In the genomic region with DNA sequence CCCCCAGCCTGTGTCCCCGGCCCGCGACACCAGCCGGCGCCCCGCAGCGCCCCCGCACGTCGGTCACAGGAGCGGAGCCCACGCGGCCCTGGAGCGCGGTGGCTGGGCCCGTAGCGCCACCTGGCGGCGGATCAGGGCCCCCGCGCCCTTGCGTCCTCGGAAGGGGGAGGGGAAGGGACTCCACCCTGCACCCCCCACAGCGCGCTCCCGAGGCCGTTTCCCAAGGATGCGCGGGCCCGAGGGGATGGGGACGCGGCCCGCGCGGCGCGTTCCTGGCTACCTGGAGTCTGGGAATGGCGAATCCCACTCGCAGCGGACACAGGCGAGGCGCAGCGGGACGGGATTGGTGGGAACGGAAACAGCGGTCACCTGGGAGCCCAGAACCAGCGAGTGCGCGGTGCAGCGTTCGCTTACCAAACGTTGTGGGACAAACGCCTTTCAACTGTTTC, we compare ENCODE assay signal across 1 cellular context.
TF ChIP-seq lines count a peak whose summit lies in the region.

No MANE protein-coding gene starts in this region.

TF ChIP-seq in HEK293, 187 proteins besides CTCF, POLR2A, EP300 and RAD21 (continued from another document and continues in another):
- no peak for TF ChIP-seq ZNF791 (tag by site-specific recombination; IDR thresholded peaks at IDR 0.05)
- no peak for TF ChIP-seq ZNF112 (tag by site-specific recombination; IDR thresholded peaks at IDR 0.05)
- peak; percentile 93 for TF ChIP-seq GLIS2 (tag by site-specific recombination; IDR thresholded peaks at IDR 0.05)
- TF ChIP-seq ZNF157 (tag by site-specific recombination; IDR thresholded peaks at IDR 0.05), result no peak
- TF ChIP-seq KLF7 (tag by site-specific recombination; IDR thresholded peaks at IDR 0.05; ENCODE audit: borderline replicate concordance), result peak; percentile 82; the same call in 1 of the 2 replicates
- TF ChIP-seq KLF16 (tag by site-specific recombination; IDR thresholded peaks at IDR 0.05), result no peak
- TF ChIP-seq ZNF654 (tag by site-specific recombination; IDR thresholded peaks at IDR 0.05; ENCODE audit: low read depth), result peak; percentile 48
- no peak for TF ChIP-seq ZNF433 (tag by site-specific recombination; IDR thresholded peaks at IDR 0.05; ENCODE audit: low read depth)
- no peak for TF ChIP-seq KLF10 (tag by site-specific recombination; IDR thresholded peaks at IDR 0.05)
- peak; percentile 38; the same call in 1 of the 2 replicates for TF ChIP-seq SP7 (tag by site-specific recombination; IDR thresholded peaks at IDR 0.05)
- no peak for TF ChIP-seq YY2 (tag by site-specific recombination; IDR thresholded peaks at IDR 0.05)
- TF ChIP-seq ZNF335 (tag by site-specific recombination; conservative IDR thresholded peaks at IDR 0.05), result no peak
- TF ChIP-seq, protein P1, sequence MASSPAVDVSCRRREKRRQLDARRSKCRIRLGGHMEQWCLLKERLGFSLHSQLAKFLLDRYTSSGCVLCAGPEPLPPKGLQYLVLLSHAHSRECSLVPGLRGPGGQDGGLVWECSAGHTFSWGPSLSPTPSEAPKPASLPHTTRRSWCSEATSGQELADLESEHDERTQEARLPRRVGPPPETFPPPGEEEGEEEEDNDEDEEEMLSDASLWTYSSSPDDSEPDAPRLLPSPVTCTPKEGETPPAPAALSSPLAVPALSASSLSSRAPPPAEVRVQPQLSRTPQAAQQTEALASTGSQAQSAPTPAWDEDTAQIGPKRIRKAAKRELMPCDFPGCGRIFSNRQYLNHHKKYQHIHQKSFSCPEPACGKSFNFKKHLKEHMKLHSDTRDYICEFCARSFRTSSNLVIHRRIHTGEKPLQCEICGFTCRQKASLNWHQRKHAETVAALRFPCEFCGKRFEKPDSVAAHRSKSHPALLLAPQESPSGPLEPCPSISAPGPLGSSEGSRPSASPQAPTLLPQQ (tag by site-specific recombination; IDR thresholded peaks at IDR 0.05), result peak; percentile 64
- no peak for TF ChIP-seq ZNF16 (tag by site-specific recombination; IDR thresholded peaks at IDR 0.05; ENCODE audit: low read depth)
- TF ChIP-seq, protein P2, sequence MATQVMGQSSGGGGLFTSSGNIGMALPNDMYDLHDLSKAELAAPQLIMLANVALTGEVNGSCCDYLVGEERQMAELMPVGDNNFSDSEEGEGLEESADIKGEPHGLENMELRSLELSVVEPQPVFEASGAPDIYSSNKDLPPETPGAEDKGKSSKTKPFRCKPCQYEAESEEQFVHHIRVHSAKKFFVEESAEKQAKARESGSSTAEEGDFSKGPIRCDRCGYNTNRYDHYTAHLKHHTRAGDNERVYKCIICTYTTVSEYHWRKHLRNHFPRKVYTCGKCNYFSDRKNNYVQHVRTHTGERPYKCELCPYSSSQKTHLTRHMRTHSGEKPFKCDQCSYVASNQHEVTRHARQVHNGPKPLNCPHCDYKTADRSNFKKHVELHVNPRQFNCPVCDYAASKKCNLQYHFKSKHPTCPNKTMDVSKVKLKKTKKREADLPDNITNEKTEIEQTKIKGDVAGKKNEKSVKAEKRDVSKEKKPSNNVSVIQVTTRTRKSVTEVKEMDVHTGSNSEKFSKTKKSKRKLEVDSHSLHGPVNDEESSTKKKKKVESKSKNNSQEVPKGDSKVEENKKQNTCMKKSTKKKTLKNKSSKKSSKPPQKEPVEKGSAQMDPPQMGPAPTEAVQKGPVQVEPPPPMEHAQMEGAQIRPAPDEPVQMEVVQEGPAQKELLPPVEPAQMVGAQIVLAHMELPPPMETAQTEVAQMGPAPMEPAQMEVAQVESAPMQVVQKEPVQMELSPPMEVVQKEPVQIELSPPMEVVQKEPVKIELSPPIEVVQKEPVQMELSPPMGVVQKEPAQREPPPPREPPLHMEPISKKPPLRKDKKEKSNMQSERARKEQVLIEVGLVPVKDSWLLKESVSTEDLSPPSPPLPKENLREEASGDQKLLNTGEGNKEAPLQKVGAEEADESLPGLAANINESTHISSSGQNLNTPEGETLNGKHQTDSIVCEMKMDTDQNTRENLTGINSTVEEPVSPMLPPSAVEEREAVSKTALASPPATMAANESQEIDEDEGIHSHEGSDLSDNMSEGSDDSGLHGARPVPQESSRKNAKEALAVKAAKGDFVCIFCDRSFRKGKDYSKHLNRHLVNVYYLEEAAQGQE (tag by site-specific recombination; IDR thresholded peaks at IDR 0.05), result no peak
- TF ChIP-seq ZNF843 (tag by site-specific recombination; IDR thresholded peaks at IDR 0.05), result 0 out of 2 replicates have a peak, but pooled peaks have one; percentile 38
- TF ChIP-seq ZNF114 (tag by site-specific recombination; IDR thresholded peaks at IDR 0.05), result no peak
- 0 out of 2 replicates have a peak, but pooled peaks have one; percentile 31 for TF ChIP-seq ZNF610 (tag by site-specific recombination; IDR thresholded peaks at IDR 0.05; ENCODE audit: borderline replicate concordance)
- no peak for TF ChIP-seq GFI1B (tag by site-specific recombination; IDR thresholded peaks at IDR 0.05)
- no peak for TF ChIP-seq ZNF560 (tag by site-specific recombination; IDR thresholded peaks at IDR 0.05; ENCODE audit: borderline replicate concordance)
- TF ChIP-seq ZNF292 (tag by site-specific recombination; IDR thresholded peaks at IDR 0.05; ENCODE audit: borderline replicate concordance, low read depth), result no peak
- TF ChIP-seq ZFP41 (tag by site-specific recombination; IDR thresholded peaks at IDR 0.05; ENCODE audit: borderline replicate concordance), result no peak
- TF ChIP-seq, protein P3, sequence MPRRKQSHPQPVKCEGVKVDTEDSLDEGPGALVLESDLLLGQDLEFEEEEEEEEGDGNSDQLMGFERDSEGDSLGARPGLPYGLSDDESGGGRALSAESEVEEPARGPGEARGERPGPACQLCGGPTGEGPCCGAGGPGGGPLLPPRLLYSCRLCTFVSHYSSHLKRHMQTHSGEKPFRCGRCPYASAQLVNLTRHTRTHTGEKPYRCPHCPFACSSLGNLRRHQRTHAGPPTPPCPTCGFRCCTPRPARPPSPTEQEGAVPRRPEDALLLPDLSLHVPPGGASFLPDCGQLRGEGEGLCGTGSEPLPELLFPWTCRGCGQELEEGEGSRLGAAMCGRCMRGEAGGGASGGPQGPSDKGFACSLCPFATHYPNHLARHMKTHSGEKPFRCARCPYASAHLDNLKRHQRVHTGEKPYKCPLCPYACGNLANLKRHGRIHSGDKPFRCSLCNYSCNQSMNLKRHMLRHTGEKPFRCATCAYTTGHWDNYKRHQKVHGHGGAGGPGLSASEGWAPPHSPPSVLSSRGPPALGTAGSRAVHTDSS (tag by site-specific recombination; IDR thresholded peaks at IDR 0.05), result no peak
- no peak for TF ChIP-seq OVOL3 (tag by site-specific recombination; IDR thresholded peaks at IDR 0.05)
- TF ChIP-seq ZNF223 (tag by site-specific recombination; IDR thresholded peaks at IDR 0.05), result no peak
- no peak for TF ChIP-seq ZNF24 (tag by site-specific recombination; IDR thresholded peaks at IDR 0.05)
- TF ChIP-seq ZFP37 (tag by site-specific recombination; IDR thresholded peaks at IDR 0.05), result 0 out of 2 replicates have a peak, but pooled peaks have one; percentile 62
- TF ChIP-seq, protein P4, sequence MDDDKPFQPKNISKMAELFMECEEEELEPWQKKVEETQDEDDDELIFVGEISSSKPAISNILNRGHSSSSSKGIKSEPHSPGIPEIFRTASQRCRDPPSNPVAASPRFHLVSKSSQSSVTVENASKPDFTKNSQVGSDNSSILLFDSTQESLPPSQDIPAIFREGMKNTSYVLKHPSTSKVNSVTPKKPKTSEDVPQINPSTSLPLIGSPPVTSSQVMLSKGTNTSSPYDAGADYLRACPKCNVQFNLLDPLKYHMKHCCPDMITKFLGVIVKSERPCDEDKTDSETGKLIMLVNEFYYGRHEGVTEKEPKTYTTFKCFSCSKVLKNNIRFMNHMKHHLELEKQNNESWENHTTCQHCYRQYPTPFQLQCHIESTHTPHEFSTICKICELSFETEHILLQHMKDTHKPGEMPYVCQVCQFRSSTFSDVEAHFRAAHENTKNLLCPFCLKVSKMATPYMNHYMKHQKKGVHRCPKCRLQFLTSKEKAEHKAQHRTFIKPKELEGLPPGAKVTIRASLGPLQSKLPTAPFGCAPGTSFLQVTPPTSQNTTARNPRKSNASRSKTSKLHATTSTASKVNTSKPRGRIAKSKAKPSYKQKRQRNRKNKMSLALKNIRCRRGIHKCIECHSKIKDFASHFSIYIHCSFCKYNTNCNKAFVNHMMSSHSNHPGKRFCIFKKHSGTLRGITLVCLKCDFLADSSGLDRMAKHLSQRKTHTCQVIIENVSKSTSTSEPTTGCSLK (tag by site-specific recombination; IDR thresholded peaks at IDR 0.05), result no peak
- no peak for TF ChIP-seq HOXC10 (CRISPR knock-in tag; IDR thresholded peaks at IDR 0.05)
- TF ChIP-seq BCL11B (tag by site-specific recombination; IDR thresholded peaks at IDR 0.05; ENCODE audit: low read depth), result no peak
- TF ChIP-seq ZBTB10 (tag by site-specific recombination; IDR thresholded peaks at IDR 0.05), result 0 out of 2 replicates have a peak, but pooled peaks have one; percentile 26
- TF ChIP-seq ZNF621 (tag by site-specific recombination; IDR thresholded peaks at IDR 0.05), result no peak
- TF ChIP-seq, protein P5, sequence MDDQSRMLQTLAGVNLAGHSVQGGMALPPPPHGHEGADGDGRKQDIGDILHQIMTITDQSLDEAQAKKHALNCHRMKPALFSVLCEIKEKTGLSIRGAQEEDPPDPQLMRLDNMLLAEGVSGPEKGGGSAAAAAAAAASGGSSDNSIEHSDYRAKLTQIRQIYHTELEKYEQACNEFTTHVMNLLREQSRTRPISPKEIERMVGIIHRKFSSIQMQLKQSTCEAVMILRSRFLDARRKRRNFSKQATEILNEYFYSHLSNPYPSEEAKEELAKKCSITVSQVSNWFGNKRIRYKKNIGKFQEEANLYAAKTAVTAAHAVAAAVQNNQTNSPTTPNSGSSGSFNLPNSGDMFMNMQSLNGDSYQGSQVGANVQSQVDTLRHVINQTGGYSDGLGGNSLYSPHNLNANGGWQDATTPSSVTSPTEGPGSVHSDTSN (CRISPR knock-in tag; IDR thresholded peaks at IDR 0.05), result peak; percentile 74; the same call in 1 of the 2 replicates
- TF ChIP-seq ZNF600 (tag by site-specific recombination; IDR thresholded peaks at IDR 0.05), result peak; percentile 70; the same call in 1 of the 2 replicates
- peak; percentile 64 for TF ChIP-seq GLIS1 (tag by site-specific recombination; IDR thresholded peaks at IDR 0.05)
- TF ChIP-seq ZBTB8A (tag by site-specific recombination; IDR thresholded peaks at IDR 0.05), result peak; percentile 46
- peak; percentile 74 for TF ChIP-seq ZNF501 (tag by site-specific recombination; IDR thresholded peaks at IDR 0.05)
- TF ChIP-seq ZBTB17 (tag by site-specific recombination; IDR thresholded peaks at IDR 0.05), result peak; percentile 82
- TF ChIP-seq KLF8 (tag by site-specific recombination; IDR thresholded peaks at IDR 0.05), result peak; percentile 78; the same call in 1 of the 2 replicates
- TF ChIP-seq ZNF19 (tag by site-specific recombination; IDR thresholded peaks at IDR 0.05; ENCODE audit: low read depth), result no peak
- TF ChIP-seq ZNF555 (tag by site-specific recombination; conservative IDR thresholded peaks at IDR 0.05), result no peak
- TF ChIP-seq ZNF473 (tag by site-specific recombination; IDR thresholded peaks at IDR 0.05), result no peak
- no peak for TF ChIP-seq ZNF211 (tag by site-specific recombination; IDR thresholded peaks at IDR 0.05; ENCODE audit: low read depth)
- no peak for TF ChIP-seq ZNF169 (tag by site-specific recombination; IDR thresholded peaks at IDR 0.05)
- peak; percentile 58; the same call in 1 of the 2 replicates for TF ChIP-seq ZFP69B (tag by site-specific recombination; IDR thresholded peaks at IDR 0.05)
- TF ChIP-seq ZNF175 (tag by site-specific recombination; IDR thresholded peaks at IDR 0.05), result no peak
- no peak for TF ChIP-seq SCRT1 (tag by site-specific recombination; IDR thresholded peaks at IDR 0.05; ENCODE audit: borderline replicate concordance)
- peak; percentile 91 for TF ChIP-seq ZSCAN30 (tag by site-specific recombination; IDR thresholded peaks at IDR 0.05)
- TF ChIP-seq ZNF140 (tag by site-specific recombination; IDR thresholded peaks at IDR 0.05), result no peak
- peak; percentile 58; the same call in 1 of the 2 replicates for TF ChIP-seq ZNF76 (tag by site-specific recombination; IDR thresholded peaks at IDR 0.05; ENCODE audit: borderline replicate concordance, low read depth)
- 0 out of 2 replicates have a peak, but pooled peaks have one; percentile 20 for TF ChIP-seq KLF9 (tag by site-specific recombination; IDR thresholded peaks at IDR 0.05; ENCODE audit: low read depth)
- TF ChIP-seq HOXD13 (CRISPR knock-in tag; IDR thresholded peaks at IDR 0.05; ENCODE audit: borderline replicate concordance), result no peak
- TF ChIP-seq ZNF768 (tag by site-specific recombination; IDR thresholded peaks at IDR 0.05), result no peak
- no peak for TF ChIP-seq SCRT2 (tag by site-specific recombination; IDR thresholded peaks at IDR 0.05)
- no peak for TF ChIP-seq ZNF10 (tag by site-specific recombination; IDR thresholded peaks at IDR 0.05)
- TF ChIP-seq, protein P6, sequence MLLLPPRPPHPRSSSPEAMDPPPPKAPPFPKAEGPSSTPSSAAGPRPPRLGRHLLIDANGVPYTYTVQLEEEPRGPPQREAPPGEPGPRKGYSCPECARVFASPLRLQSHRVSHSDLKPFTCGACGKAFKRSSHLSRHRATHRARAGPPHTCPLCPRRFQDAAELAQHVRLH (tag by site-specific recombination; IDR thresholded peaks at IDR 0.05), result no peak
- no peak for TF ChIP-seq ZNF350 (tag by site-specific recombination; IDR thresholded peaks at IDR 0.05)
- TF ChIP-seq KLF1 (tag by site-specific recombination; IDR thresholded peaks at IDR 0.05), result peak; percentile 79
- TF ChIP-seq ZNF394 (tag by site-specific recombination; IDR thresholded peaks at IDR 0.05; ENCODE audit: borderline replicate concordance), result no peak
- TF ChIP-seq FEZF1 (tag by site-specific recombination; IDR thresholded peaks at IDR 0.05), result no peak
- TF ChIP-seq HOXA7 (CRISPR knock-in tag; IDR thresholded peaks at IDR 0.05; ENCODE audit: borderline replicate concordance), result no peak
- no peak for TF ChIP-seq PRDM1 (tag by site-specific recombination; IDR thresholded peaks at IDR 0.05)
